28 cellular contexts compared by ENCODE assay signal in genomic region chr10:131882590-131883451, GRCh38.
"Had no signal": no experiment of that assay in that cellular context is flagged by ENCODE, and none has a peak within 500 bp of the region (broad histone marks: within the 10 kb centered on the region; RNA-seq: fewer than 3 reads in every experiment).

No MANE protein-coding gene starts in this region.

- H3K27ac Mint-ChIP-seq: activated CD4-positive, alpha-beta T cell treated with anti-CD3 and anti-CD28 coated beads for 36 hours; activated CD4-positive, alpha-beta T cell treated with anti-CD3 and anti-CD28 coated beads, Interleukin-2, amount 10 ng/mL, durations not matched to agents 7 days and 5 days; T-cell; T-helper 17 cell; WTC11 had no signal

- H3K36me3 Mint-ChIP-seq: activated naive CD4-positive, alpha-beta T cell treated with anti-CD3 and anti-CD28 coated beads, Interleukin-2, amount 50 U/mL, for 72 hours; T-cell; WTC11 had no signal

- H3K27ac ChIP-seq: adrenal gland, body of pancreas, breast epithelium, Peyer's patch had no signal

- H3K27me3 ChIP-seq: adrenal gland, body of pancreas, Peyer's patch had no signal

- H3K4me3 ChIP-seq: adrenal gland, body of pancreas, breast epithelium, Peyer's patch had no signal

- H3K9me3 Mint-ChIP-seq: activated naive CD4-positive, alpha-beta T cell treated with anti-CD3 and anti-CD28 coated beads, Interleukin-2, amount 50 U/mL, for 72 hours; activated T-cell treated with anti-CD3 and anti-CD28 coated beads, Interleukin-2, amount 50 U/mL, for 4 hours; T-cell had no signal

- H3K36me3 ChIP-seq: adrenal gland, breast epithelium, Peyer's patch had no signal

- H3K4me1 ChIP-seq: adrenal gland, breast epithelium had no signal

- H3K9me3 ChIP-seq: adrenal gland, body of pancreas, Peyer's patch had no signal

- DNase-seq: activated CD4-positive, alpha-beta T cell treated with anti-CD3 and anti-CD28 coated beads for 36 hours; activated CD4-positive, alpha-beta T cell treated with anti-CD3 and anti-CD28 coated beads, Interleukin-2, amount 10 ng/mL, durations not matched to agents 7 days and 5 days; activated CD4-positive, alpha-beta T cell treated with anti-CD3 and anti-CD28 coated beads, Interleukin-2, amount 50 U/mL, for 48 hours; activated CD8-positive, alpha-beta T cell treated with anti-CD3 and anti-CD28 coated beads, Interleukin-2, amount 10 ng/mL, durations not matched to agents 7 days and 5 days; activated gamma-delta T cell; activated naive CD4-positive, alpha-beta T cell treated with Interleukin-2 at 50 U/mL for 16 hours; activated T-cell treated with anti-CD3 and anti-CD28 coated beads, Interleukin-2, amount 50 U/mL, for 4 hours; body of pancreas; Karpas-422; NCI-H1436; NCI-H1694; NCI-H2029; NCI-H345; NCI-H526; NCI-H748 treated with DMSO at 0.1 percent for 48 hours; NK-92 treated with Interleukin-12 subunit alpha and Interleukin-12 subunit beta, amount 100 ng/mL, for 24 hours; PC-3; RPMI8226; SIG-M5; T-cell; T-helper 17 cell had no signal

- H3K4me3 Mint-ChIP-seq: activated CD4-positive, alpha-beta T cell treated with anti-CD3 and anti-CD28 coated beads for 36 hours; activated CD4-positive, alpha-beta T cell treated with anti-CD3 and anti-CD28 coated beads, Interleukin-2, amount 10 ng/mL, durations not matched to agents 7 days and 5 days; activated CD8-positive, alpha-beta T cell treated with anti-CD3 and anti-CD28 coated beads, Interleukin-2, amount 10 ng/mL, durations not matched to agents 7 days and 5 days; activated T-cell treated with anti-CD3 and anti-CD28 coated beads, Interleukin-2, amount 50 U/mL, for 4 hours; T-cell; T-helper 17 cell; WTC11 had no signal

- ATAC-seq: activated CD4-positive, alpha-beta T cell treated with anti-CD3 and anti-CD28 coated beads for 36 hours; activated CD4-positive, CD25-positive, alpha-beta regulatory T cell treated with anti-CD3 and anti-CD28 coated beads, Interleukin-2, amount 50 U/mL, for 24 hours; activated CD8-positive, alpha-beta T cell treated with anti-CD3 and anti-CD28 coated beads, Interleukin-2, amount 10 ng/mL, durations not matched to agents 7 days and 5 days; activated T-cell treated with anti-CD3 and anti-CD28 coated beads, Interleukin-2, amount 50 U/mL, for 4 hours; body of pancreas; PC-3; SK-N-SH treated with all-trans-retinoic acid at 6 μM for 48 hours; T-cell; T-helper 17 cell; WTC11 had no signal
